In the genomic region with DNA sequence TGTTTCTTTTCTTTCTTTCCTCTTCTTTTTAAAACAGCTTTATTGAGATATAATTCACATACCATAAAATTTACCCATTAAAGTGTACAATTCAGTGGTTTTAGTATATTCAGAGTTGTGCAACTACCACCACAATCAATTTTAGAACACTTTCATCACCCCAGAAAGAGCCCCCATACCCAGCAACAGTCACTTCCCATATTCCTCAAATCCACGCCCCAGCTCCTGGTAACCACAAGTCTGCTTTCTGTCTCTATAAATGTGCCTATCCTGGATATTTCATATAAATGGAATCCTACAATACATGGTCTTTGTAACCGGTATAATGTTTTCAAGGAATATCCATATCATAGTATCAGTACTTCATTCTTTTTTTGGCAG, we compare ENCODE assay signal across 13 cellular contexts. TPM values are rescaled to one million over a fixed set of nuclear protein-coding genes. Genes with fewer than 3 reads are reported as not detected.
DNase-seq lines count a peak whose midpoint lies in the region; ATAC-seq and TF ChIP-seq lines count a peak whose summit lies in the region.
"Had no signal": no experiment of that assay in that cellular context is flagged by ENCODE, and none has a peak within 500 bp of the region (broad histone marks: within the 10 kb centered on the region; RNA-seq: fewer than 3 reads in every experiment).

No MANE protein-coding gene starts in this region.

- H3K27ac Mint-ChIP-seq in activated naive CD4-positive, alpha-beta T cell treated with anti-CD3 and anti-CD28 coated beads for 36 hours = peak overlapping the region; percentile 40
- H3K27ac Mint-ChIP-seq in activated CD4-positive, alpha-beta memory T cell treated with anti-CD3 and anti-CD28 coated beads, Interleukin-2, amount 10 ng/mL, durations not matched to agents 7 days and 5 days = peak overlapping the region; percentile 54

- no peak for ATAC-seq in lower lobe of right lung
- ATAC-seq: mucosa of descending colon had no signal

- no peak overlapping the region for H3K4me3 Mint-ChIP-seq in activated naive CD4-positive, alpha-beta T cell treated with anti-CD3 and anti-CD28 coated beads for 36 hours
- peak overlapping the region; percentile 83 for H3K4me3 Mint-ChIP-seq in activated CD4-positive, alpha-beta memory T cell treated with anti-CD3 and anti-CD28 coated beads, Interleukin-2, amount 10 ng/mL, durations not matched to agents 7 days and 5 days

- H3K36me3 ChIP-seq in lower lobe of right lung (peaks cover 14% of the 10 kb centered on the region), tibial artery (peaks cover 0 to 5% (median 3%) of the 10 kb centered on the region in 3 donors)

- H3K27ac ChIP-seq in lower lobe of right lung (peak overlapping the region; percentile 96), tibial artery (peak overlapping the region; percentile 94 to 95)
- H3K27ac ChIP-seq: VCaP had no signal

- H3K27me3 ChIP-seq in lower lobe of right lung (ENCODE audit: low read depth) (no peaks in the 10 kb centered on the region), tibial artery (no peaks in the 10 kb centered on the region)

- peaks cover 12% of the 10 kb centered on the region for H3K36me3 Mint-ChIP-seq in activated naive CD4-positive, alpha-beta T cell treated with anti-CD3 and anti-CD28 coated beads for 36 hours (ENCODE audit: low read depth)
- H3K36me3 Mint-ChIP-seq in activated CD4-positive, alpha-beta memory T cell treated with anti-CD3 and anti-CD28 coated beads, Interleukin-2, amount 10 ng/mL, durations not matched to agents 7 days and 5 days (ENCODE audit: low read depth) = peaks cover 49% of the 10 kb centered on the region

- POLR2A ChIA-PET in activated CD4-positive, alpha-beta memory T cell treated with anti-CD3 and anti-CD28 coated beads, Interleukin-2, amount 10 ng/mL, durations not matched to agents 7 days and 5 days (lab: Charles Lee) = interaction anchor here (1.0 to 11.4 kb wide), 9 partner anchors 8 to 1361 kb away, joined by 3 to 129 read pairs (median 8); partner anchors contain the start of gene EIF1

- no peaks in the 10 kb centered on the region for H3K9me3 Mint-ChIP-seq in activated naive CD4-positive, alpha-beta T cell treated with anti-CD3 and anti-CD28 coated beads for 36 hours
- no peaks in the 10 kb centered on the region for H3K9me3 Mint-ChIP-seq in activated CD4-positive, alpha-beta memory T cell treated with anti-CD3 and anti-CD28 coated beads, Interleukin-2, amount 10 ng/mL, durations not matched to agents 7 days and 5 days

- H3K9me3 ChIP-seq in lower lobe of right lung (no peaks in the 10 kb centered on the region), tibial artery (no peaks in the 10 kb centered on the region)
- H3K9me3 ChIP-seq: mucosa of descending colon had no signal

- CTCF ChIA-PET in activated naive CD4-positive, alpha-beta T cell treated with anti-CD3 and anti-CD28 coated beads for 36 hours (lab: Charles Lee) = interaction anchor here (0.7 to 1.3 kb wide), 2 partner anchors 9 to 22 kb away, joined by 3 read pairs; no protein-coding TSS in a partner anchor
- CTCF ChIA-PET in activated CD4-positive, alpha-beta memory T cell treated with anti-CD3 and anti-CD28 coated beads, Interleukin-2, amount 10 ng/mL, durations not matched to agents 7 days and 5 days (lab: Charles Lee) = interaction anchor here (0.6 to 4.6 kb wide), 7 partner anchors 11 to 1237 kb away, joined by 4 to 20 read pairs (median 7); no protein-coding TSS in a partner anchor

- no peak for DNase-seq in activated naive CD4-positive, alpha-beta T cell treated with anti-CD3 and anti-CD28 coated beads for 36 hours
- no peak for DNase-seq in activated naive CD4-positive, alpha-beta T cell treated with anti-CD3 and anti-CD28 coated beads, Interleukin-2, amount 50 U/mL, for 16 hours
- DNase-seq in activated CD4-positive, alpha-beta memory T cell treated with anti-CD3 and anti-CD28 coated beads, Interleukin-2, amount 10 ng/mL, durations not matched to agents 7 days and 5 days = no peak
- DNase-seq in lower lobe of right lung (no peak), tibial artery (no peak), hypothalamus (lab: John Stamatoyannopoulos, UW) (no peak), NCI-H446 treated with DMSO at 0.1 percent for 48 hours (lab: John Stamatoyannopoulos, UW) (no peak), head of caudate nucleus (no peak)
- DNase-seq: NCI-H187, OCI-M1 had no signal

- peaks cover 87% of the 10 kb centered on the region for H3K4me1 Mint-ChIP-seq in activated naive CD4-positive, alpha-beta T cell treated with anti-CD3 and anti-CD28 coated beads for 36 hours (ENCODE audit: low read depth)
- peaks cover 95% of the 10 kb centered on the region for H3K4me1 Mint-ChIP-seq in activated CD4-positive, alpha-beta memory T cell treated with anti-CD3 and anti-CD28 coated beads, Interleukin-2, amount 10 ng/mL, durations not matched to agents 7 days and 5 days

- H3K4me3 ChIP-seq in lower lobe of right lung (no peak overlapping the region), tibial artery (no peak overlapping the region)
- H3K4me3 ChIP-seq: mucosa of descending colon had no signal

- intact Hi-C loops in activated naive CD4-positive, alpha-beta T cell treated with anti-CD3 and anti-CD28 coated beads for 36 hours (cut with micrococcal nuclease) = loop anchor here (10.0 kb wide), 1 partner anchor 1336 kb away; no protein-coding TSS in a partner anchor
- intact Hi-C loops in lower lobe of right lung (cut with DNase I) = no loop called here
- intact Hi-C loops in tibial artery (cut with DNase I; ENCODE audit: low total_unique reads) = no loop called here
- intact Hi-C loops in head of caudate nucleus (cut with DNase I) = no loop called here

- H3K27me3 Mint-ChIP-seq in activated naive CD4-positive, alpha-beta T cell treated with anti-CD3 and anti-CD28 coated beads for 36 hours (ENCODE audit: low read depth) = no peaks in the 10 kb centered on the region
- H3K27me3 Mint-ChIP-seq in activated CD4-positive, alpha-beta memory T cell treated with anti-CD3 and anti-CD28 coated beads, Interleukin-2, amount 10 ng/mL, durations not matched to agents 7 days and 5 days = no peaks in the 10 kb centered on the region

- no peak for TF ChIP-seq CTCF in lower lobe of right lung (IDR thresholded peaks at IDR 0.05)
- no peak for TF ChIP-seq CTCF in tibial artery (IDR thresholded peaks at IDR 0.05)

- H3K4me1 ChIP-seq in lower lobe of right lung (peaks cover 100% of the 10 kb centered on the region), tibial artery (peaks cover 26 to 100% (median 95%) of the 10 kb centered on the region in 4 donors)

RNA-seq across cellular contexts. Expression of gene RARA, which starts 19.4 kb away (rescaled TPM):
- total RNA-seq in activated naive CD4-positive, alpha-beta T cell treated with anti-CD3 and anti-CD28 coated beads for 36 hours = 10 to 100 TPM; 16.9 to 18.5 TPM
- 10 to 100 TPM; 65.2 to 65.5 TPM for total RNA-seq in activated CD4-positive, alpha-beta memory T cell treated with anti-CD3 and anti-CD28 coated beads, Interleukin-2, amount 10 ng/mL, durations not matched to agents 7 days and 5 days
- total RNA-seq in lower lobe of right lung = 82.6 TPM

RNA-seq across cellular contexts. Expression of gene GJD3, which starts 36.2 kb away (rescaled TPM):
- not detected for total RNA-seq in activated naive CD4-positive, alpha-beta T cell treated with anti-CD3 and anti-CD28 coated beads for 36 hours
- not detected for total RNA-seq in activated CD4-positive, alpha-beta memory T cell treated with anti-CD3 and anti-CD28 coated beads, Interleukin-2, amount 10 ng/mL, durations not matched to agents 7 days and 5 days
- 3.1 TPM for total RNA-seq in lower lobe of right lung
- total RNA-seq: HT-29 had no signal

RNA-seq across cellular contexts. Expression of gene CDC6, which starts 40.7 kb away (rescaled TPM):
- total RNA-seq in activated naive CD4-positive, alpha-beta T cell treated with anti-CD3 and anti-CD28 coated beads for 36 hours = 10 to 100 TPM; 86.5 to 90.4 TPM
- total RNA-seq in activated CD4-positive, alpha-beta memory T cell treated with anti-CD3 and anti-CD28 coated beads, Interleukin-2, amount 10 ng/mL, durations not matched to agents 7 days and 5 days = 10 to 100 TPM; 67.5 to 69.9 TPM
- 2.3 TPM for total RNA-seq in lower lobe of right lung

Comparison
In these comparisons a context has a peak if more than half of its experiments do, and no peak if none do; other contexts are left out.
1. RNA of gene CDC6, which starts 40.7 kb away (total RNA-seq): 86.5 to 90.4 TPM in activated naive CD4-positive, alpha-beta T cell treated with anti-CD3 and anti-CD28 coated beads for 36 hours and 67.5 to 69.9 TPM in activated CD4-positive, alpha-beta memory T cell treated with anti-CD3 and anti-CD28 coated beads, Interleukin-2, amount 10 ng/mL, durations not matched to agents 7 days and 5 days; 2.3 TPM in lower lobe of right lung (single experiment); every median in the first group is over 10 times any median in the second.